In the genomic region with DNA sequence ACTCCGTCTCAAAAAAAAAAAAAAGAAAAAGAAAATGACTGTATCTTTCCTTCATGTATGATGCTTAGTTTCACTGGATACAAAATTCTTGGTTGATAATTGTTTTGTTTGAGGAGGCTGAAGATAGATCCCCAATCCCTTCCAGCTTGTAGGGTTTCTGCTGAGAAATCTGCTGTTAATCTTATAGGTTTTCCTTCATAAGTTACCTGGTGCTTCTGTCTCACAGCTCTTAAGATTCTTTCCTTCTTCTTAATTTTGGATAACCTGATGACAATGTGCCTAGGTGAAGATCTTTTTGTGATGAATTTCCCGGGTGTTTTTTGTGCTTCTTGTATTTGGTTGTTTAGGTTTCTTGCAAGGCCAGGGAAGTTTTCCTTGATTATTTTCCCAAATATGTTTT, we compare ENCODE assay signal across 4 cellular contexts. TPM values are rescaled to one million over a fixed set of nuclear protein-coding genes. Genes with fewer than 3 reads are reported as not detected.
DNase-seq lines count a peak whose midpoint lies in the region; ATAC-seq, FAIRE-seq and TF ChIP-seq lines count a peak whose summit lies in the region.
"Not testable (repeated sequence)": the region's sequence is repeated elsewhere in the genome, so short reads cannot be mapped to it uniquely, and the experiment has no call there.

No MANE protein-coding gene starts in this region.

- H2AFZ ChIP-seq in K562 (ENCODE audit: low read depth, low read length); HepG2 (ENCODE audit: low read length): not testable (repeated sequence)

- not testable (repeated sequence) for H3K9me3 ChIP-seq in HEK293 (ENCODE audit: control insufficient read depth, insufficient read depth, low read depth, low read length); K562 (replicated peaks; ENCODE audit: control insufficient read depth, insufficient read depth, low read depth, low read length)
- 0 out of 2 replicates have a peak, but pooled peaks cover 13% of the 10 kb centered on the region for H3K9me3 ChIP-seq in HepG2 (ENCODE audit: low read length)

- FAIRE-seq in K562 (lab: Jason Lieb, UNC); HepG2 (lab: Jason Lieb, UNC): not testable (repeated sequence)

- H3K4me2 ChIP-seq in K562 (ENCODE audit: insufficient read depth, low read length); HepG2 (ENCODE audit: low read depth, low read length): not testable (repeated sequence)

- TF ChIP-seq EP300 in K562 (IDR thresholded peaks at IDR 0.05; ENCODE audit: low read length); HepG2 (IDR thresholded peaks at IDR 0.05; ENCODE audit: low read depth in 2 of 2, low read length in 2 of 2); HepG2 (CRISPR knock-in tag; IDR thresholded peaks at IDR 0.05; ENCODE audit: borderline replicate concordance): not testable (repeated sequence)

- in situ Hi-C loops in K562 (cut with MboI); HepG2 (cut with HindIII; ENCODE audit: extremely low pct_ligation_motif_present, low pct_unique_long_range_greater_than_20kb): not testable (repeated sequence)

- not testable (repeated sequence) for DNase-seq in WTC11 (ENCODE audit: low spot score); K562 (ENCODE audit: extremely low read depth in 1 of 4, low spot score in 3 of 4); HepG2 (ENCODE audit: low spot score)

- TF ChIP-seq CTCF in HEK293 (tag by site-specific recombination; IDR thresholded peaks at IDR 0.05); WTC11 (IDR thresholded peaks at IDR 0.05); K562 (IDR thresholded peaks at IDR 0.05 in 2 of 3, conservative IDR thresholded peaks at IDR 0.05 in 1 of 3; ENCODE audit: insufficient read depth in 2 of 3, low read depth in 1 of 3, low read length in 3 of 3); HepG2 (CRISPR knock-in tag; IDR thresholded peaks at IDR 0.05): not testable (repeated sequence)

- not testable (repeated sequence) for H3K4me1 ChIP-seq in HEK293 (ENCODE audit: control insufficient read depth, insufficient read depth, low read length); K562 (replicated peaks in 1 of 2; ENCODE audit: control insufficient read depth in 2 of 2, insufficient read depth in 2 of 2, low read length in 2 of 2)
- 0 out of 2 replicates have a peak, but pooled peaks cover 12% of the 10 kb centered on the region for H3K4me1 ChIP-seq in HepG2 (ENCODE audit: insufficient read depth, low read length)

- not testable (repeated sequence) for H3K9me1 ChIP-seq in K562 (ENCODE audit: control insufficient read depth, insufficient read depth, low read length)

- H3K9me3 Mint-ChIP-seq in WTC11 = peaks cover 60% of the 10 kb centered on the region

- POLR2A ChIA-PET in HEK293 (lab: Yijun Ruan, JAX); WTC11 (lab: Charles Lee); HepG2 (lab: Yijun Ruan, JAX): not testable (repeated sequence)
- POLR2A ChIA-PET in K562 (lab: Yijun Ruan, JAX) = interaction anchor here (1.7 kb wide), 1 partner anchor 24 kb away, joined by 3 read pairs; no protein-coding TSS in a partner anchor

- not testable (repeated sequence) for H3K36me3 ChIP-seq in HEK293 (ENCODE audit: control insufficient read depth in 2 of 2, insufficient read depth in 1 of 2, low read length in 2 of 2); K562 (ENCODE audit: control insufficient read depth, insufficient read depth, low read length); HepG2 (replicated peaks in 1 of 2; ENCODE audit: control insufficient read depth in 1 of 2, insufficient read depth in 2 of 2, low read length in 2 of 2)

- H3K9ac ChIP-seq in K562 (ENCODE audit: insufficient read depth in 1 of 2, low read depth in 2 of 2, low read length in 2 of 2); HepG2 (ENCODE audit: insufficient read depth, low read depth, low read length): not testable (repeated sequence)

- intact Hi-C loops in K562 (cut with micrococcal nuclease); HepG2 (cut with micrococcal nuclease; ENCODE audit: unreplicated experiment): not testable (repeated sequence)

- 7% methylated on average over 1 of the region's 2 CpGs for WGBS in K562 (ENCODE audit: insufficient coverage, low coverage, missing lambda C conversion rate)
- 48% methylated on average over 2 of the region's 2 CpGs for WGBS in HepG2 (ENCODE audit: low lambda C conversion rate)

- not testable (repeated sequence) for TF ChIP-seq POLR2A in K562 (conservative IDR thresholded peaks at IDR 0.05); HepG2 (IDR thresholded peaks at IDR 0.05; ENCODE audit: insufficient read depth in 1 of 2, low read depth in 2 of 2, low read length in 2 of 2)

- not testable (repeated sequence) for H3K27ac ChIP-seq in HEK293 (ENCODE audit: extremely low read depth, low read depth, low read length); K562 (ENCODE audit: extremely low read depth, low read depth, low read length); HepG2 (ENCODE audit: extremely low read length, insufficient read depth, low read length)

- CTCF ChIA-PET in HEK293 (lab: Yijun Ruan, JAX); K562 (lab: Yijun Ruan, JAX; ENCODE audit: low intra/inter-chr PET ratio); HepG2 (lab: Yijun Ruan, JAX; ENCODE audit: low intra/inter-chr PET ratio, low total read pairs): not testable (repeated sequence)
- CTCF ChIA-PET in WTC11 (lab: Charles Lee) = interaction anchor here (0.7 to 1.6 kb wide), 2 partner anchors 39 to 107 kb away, joined by 4 read pairs; no protein-coding TSS in a partner anchor

- not testable (repeated sequence) for H3K4me3 ChIP-seq in HEK293 (ENCODE audit: low read depth, low read length); K562; HepG2 (replicated peaks in 1 of 3; ENCODE audit: insufficient read depth in 1 of 3, low read depth in 2 of 3, low read length in 3 of 3)

- H3K79me2 ChIP-seq in K562 (ENCODE audit: control insufficient read depth, insufficient read depth, low read length); HepG2 (ENCODE audit: insufficient read depth, low read length): not testable (repeated sequence)

- H3K27me3 Mint-ChIP-seq in WTC11 (ENCODE audit: low read depth) = not testable (repeated sequence)

- BruUV-seq in K562 (replicated peaks; lab: Mats Ljungman, UMichigan); HepG2 (replicated peaks; lab: Mats Ljungman, UMichigan): not testable (repeated sequence)

- not testable (repeated sequence) for H3K4me3 Mint-ChIP-seq in WTC11

- not testable (repeated sequence) for ATAC-seq in WTC11, K562, HepG2

- not testable (repeated sequence) for TF ChIP-seq RAD21 in K562 (CRISPR knock-in tag; conservative IDR thresholded peaks at IDR 0.05 in 1 of 2, IDR thresholded peaks at IDR 0.05 in 1 of 2); HepG2 (CRISPR knock-in tag; IDR thresholded peaks at IDR 0.05)

- not testable (repeated sequence) for H3K27me3 ChIP-seq in K562 (ENCODE audit: control insufficient read depth in 2 of 2, insufficient read depth in 2 of 2, low read length in 2 of 2); HepG2 (ENCODE audit: control insufficient read depth in 1 of 2, insufficient read depth in 2 of 2, low read length in 2 of 2)

- H3K27ac Mint-ChIP-seq in WTC11 = not testable (repeated sequence)

- H3K36me3 Mint-ChIP-seq in WTC11 = peaks cover 67% of the 10 kb centered on the region

- H3K4me1 Mint-ChIP-seq in WTC11 = not testable (repeated sequence)

- not testable (repeated sequence) for H4K20me1 ChIP-seq in K562 (replicated peaks; ENCODE audit: control insufficient read depth, insufficient read depth, low read length); HepG2 (ENCODE audit: insufficient read depth, low read length)

RNA-seq across cellular contexts. Expression of gene ZDHHC17, which starts 26.2 kb away (rescaled TPM):
- total RNA-seq in WTC11 (2021) (30.7 to 36.9 TPM (median 30.7 TPM) in 3 replicates), K562 (2014; rRNA removed) (20.7 and 36.6 TPM in 2 replicates), K562 (2014; rRNA removed; fragmentation: Illumina TruSeq; extraction: Trizol) (40.0 and 45.5 TPM in 2 replicates), K562 (2015; rRNA removed; fragmentation: Illumina TruSeq; extraction: Trizol) (36.5 and 40.2 TPM in 2 replicates), K562 (2021) (23.8 and 27.5 TPM in 2 replicates), HepG2 (2016; rRNA removed; fragmentation: Illumina TruSeq; extraction: Trizol) (21.2 and 36.7 TPM in 2 replicates)
- total RNA-seq in K562 (2011; cell fraction: chromatin; rRNA removed; ENCODE audit: low replicate concordance) = 214 and 221 TPM in 2 replicates
- total RNA-seq in K562 (2011; cell fraction: nucleolus; rRNA removed) = 85.4 and 123 TPM in 2 replicates
- 120 and 131 TPM in 2 replicates for total RNA-seq in K562 (2011; cell fraction: nucleoplasm; rRNA removed)
- polyA plus RNA-seq in K562 (2011; rRNA removed) (52.8 and 66.0 TPM in 2 replicates), K562 (2014; fragmentation: Illumina TruSeq; extraction: Trizol) (20.2 and 25.1 TPM in 2 replicates), K562 (2014; fragmentation: Nextera tagmentation; extraction: Ambion mirVana) (10 to 100 TPM in 1 of 2 experiments, 1 to 10 TPM in 1; 6.7 to 12.4 TPM), K562 (2014; rRNA removed) (26.2 and 31.9 TPM in 2 replicates), HepG2 (2011; rRNA removed) (31.7 and 38.5 TPM in 2 replicates)
- 12.7 and 24.5 TPM in 2 replicates for polyA plus RNA-seq in K562 (2011; cell fraction: cytosol; rRNA removed)
- polyA plus RNA-seq in K562 (2011; cell fraction: nucleus; rRNA removed) = 148 and 154 TPM in 2 replicates
- 14.1 and 18.5 TPM in 2 replicates for polyA plus RNA-seq in K562 (2012)
- 239 and 255 TPM in 2 replicates for polyA minus RNA-seq in K562 (2011; rRNA and poly(A)+ RNA removed)
- polyA minus RNA-seq in K562 (2011; cell fraction: cytosol; rRNA and poly(A)+ RNA removed) = 33.1 and 42.5 TPM in 2 replicates
- 127 and 168 TPM in 2 replicates for polyA minus RNA-seq in K562 (2011; cell fraction: nucleus; rRNA and poly(A)+ RNA removed)
- 21.0 and 21.2 TPM in 2 replicates for total RNA-seq in HepG2 (2016; cell fraction: cytosol; rRNA removed; fragmentation: Illumina TruSeq; extraction: Trizol; ENCODE audit: low read depth)
- 17.9 and 34.3 TPM in 2 replicates for total RNA-seq in HepG2 (2016; cell fraction: insoluble cytoplasmic fraction; rRNA removed; fragmentation: Illumina TruSeq; extraction: Trizol)
- 12.6 and 14.8 TPM in 2 replicates for total RNA-seq in HepG2 (2016; cell fraction: membrane; rRNA removed; fragmentation: Illumina TruSeq; extraction: Trizol)
- 83.1 and 91.1 TPM in 2 replicates for total RNA-seq in HepG2 (2016; cell fraction: nucleus; rRNA removed; fragmentation: Illumina TruSeq; extraction: Trizol)
- polyA plus RNA-seq in HepG2 (2011; cell fraction: cytosol; rRNA removed) = 8.7 and 15.5 TPM in 2 replicates
- polyA plus RNA-seq in HepG2 (2011; cell fraction: nucleus; rRNA removed) = 81.4 and 85.4 TPM in 2 replicates
- 20.3 and 21.4 TPM in 2 replicates for polyA plus RNA-seq in HepG2 (2012)
- 0.74 and 0.85 TPM in 2 replicates for polyA plus RNA-seq in HepG2 (2016; cell fraction: cytosol; fragmentation: Illumina TruSeq; extraction: Trizol; ENCODE audit: low read depth)
- 7.2 and 7.3 TPM in 2 replicates for polyA plus RNA-seq in HepG2 (2016; cell fraction: insoluble cytoplasmic fraction; fragmentation: Illumina TruSeq; extraction: Trizol; ENCODE audit: low read depth)
- 1.7 and 2.4 TPM in 2 replicates for polyA plus RNA-seq in HepG2 (2016; cell fraction: membrane; fragmentation: Illumina TruSeq; extraction: Trizol; ENCODE audit: low read depth)
- 83.0 and 85.1 TPM in 2 replicates for polyA plus RNA-seq in HepG2 (2016; cell fraction: nucleus; fragmentation: Illumina TruSeq; extraction: Trizol; ENCODE audit: insufficient read depth, low read depth)
- 47.7 and 61.9 TPM in 2 replicates for polyA minus RNA-seq in HepG2 (2011; rRNA and poly(A)+ RNA removed; ENCODE audit: low replicate concordance)
- polyA minus RNA-seq in HepG2 (2011; cell fraction: cytosol; rRNA and poly(A)+ RNA removed) = 35.4 and 39.4 TPM in 2 replicates
- 201 and 214 TPM in 2 replicates for polyA minus RNA-seq in HepG2 (2011; cell fraction: nucleus; rRNA and poly(A)+ RNA removed)
